ENCODE assay signal across 27 cellular contexts in genomic region chr2:112728029-112728362, GRCh38. TPM values are rescaled to one million over a fixed set of nuclear protein-coding genes. Genes with fewer than 3 reads are reported as not detected.
"Had no signal": no experiment of that assay in that cellular context is flagged by ENCODE, and none has a peak within 500 bp of the region (broad histone marks: within the 10 kb centered on the region; RNA-seq: fewer than 3 reads in every experiment).

No MANE protein-coding gene starts in this region.

- H3K27ac Mint-ChIP-seq: activated naive CD4-positive, alpha-beta T cell treated with anti-CD3 and anti-CD28 coated beads, Interleukin-2, amount 50 U/mL, for 72 hours; activated T-helper 1 cell treated with anti-CD3 and anti-CD28 coated beads, Interleukin-12 subunit alpha, Interleukin-12 subunit beta, Interleukin-2, Interleukin-4 antibody, amounts not matched to agents 30 ng/mL and 10 ng/mL and 1 ng/mL, durations not matched to agents 14 hours and 24 hours and 36 hours; effector memory CD8-positive, alpha-beta T cell; stimulated activated naive B cell treated with anti-CD40 and anti-IgM and Interleukin-4, amounts not matched to agents 10 μg/mL and 1 μg/mL and 100 μg/mL, for 72 hours had no signal

- H3K4me3 ChIP-seq: adrenal gland, cardiac muscle cell, spleen had no signal

- H3K27me3 ChIP-seq: adrenal gland, cardiac muscle cell, spleen had no signal

- DNase-seq: activated CD4-positive, alpha-beta T cell treated with anti-CD3 and anti-CD28 coated beads for 1 hour; activated CD4-positive, alpha-beta T cell treated with anti-CD3 and anti-CD28 coated beads, Interleukin-2, amount 50 U/mL, for 4 hours; activated gamma-delta T cell treated with Interleukin-2 at 50 U/mL for 16 hours; activated T-cell treated with anti-CD3 and anti-CD28 coated beads for 4 hours; effector memory CD8-positive, alpha-beta T cell; foreskin melanocyte; glutamatergic neuron; hippocampal formation; left cardiac atrium; naive thymus-derived CD8-positive, alpha-beta T cell; nucleus accumbens; retina; stimulated activated CD4-positive, alpha-beta T cell treated with anti-CD3 and anti-CD28 coated beads, Interleukin-4, amount 100 ng/mL, for 4 hours; stimulated activated naive B cell treated with anti-CD40 and anti-IgM and Interleukin-4, amounts not matched to agents 10 μg/mL and 1 μg/mL and 100 μg/mL, for 72 hours; WERI-Rb-1 had no signal

- ATAC-seq: activated naive CD4-positive, alpha-beta T cell treated with anti-CD3 and anti-CD28 coated beads, Interleukin-2, amount 50 U/mL, for 72 hours; effector memory CD8-positive, alpha-beta T cell; left cardiac atrium; naive thymus-derived CD8-positive, alpha-beta T cell; stimulated activated naive B cell treated with anti-CD40 and anti-IgM and Interleukin-4, amounts not matched to agents 10 μg/mL and 1 μg/mL and 100 μg/mL, for 72 hours had no signal

- H3K9me3 Mint-ChIP-seq: activated naive CD4-positive, alpha-beta T cell treated with anti-CD3 and anti-CD28 coated beads, Interleukin-2, amount 50 U/mL, for 72 hours; activated T-helper 1 cell treated with anti-CD3 and anti-CD28 coated beads, Interleukin-12 subunit alpha, Interleukin-12 subunit beta, Interleukin-2, Interleukin-4 antibody, amounts not matched to agents 30 ng/mL and 10 ng/mL and 1 ng/mL, durations not matched to agents 14 hours and 24 hours and 36 hours; effector memory CD8-positive, alpha-beta T cell; naive thymus-derived CD8-positive, alpha-beta T cell; stimulated activated naive B cell treated with anti-CD40 and anti-IgM and Interleukin-4, amounts not matched to agents 10 μg/mL and 1 μg/mL and 100 μg/mL, for 72 hours had no signal

- H3K36me3 ChIP-seq: adrenal gland, cardiac muscle cell, spleen, WERI-Rb-1 had no signal

- H3K9me3 ChIP-seq: adrenal gland, spleen had no signal

- H3K4me3 Mint-ChIP-seq: activated T-helper 1 cell treated with anti-CD3 and anti-CD28 coated beads, Interleukin-12 subunit alpha, Interleukin-12 subunit beta, Interleukin-2, Interleukin-4 antibody, amounts not matched to agents 30 ng/mL and 10 ng/mL and 1 ng/mL, durations not matched to agents 14 hours and 24 hours and 36 hours; effector memory CD8-positive, alpha-beta T cell; naive thymus-derived CD8-positive, alpha-beta T cell; stimulated activated naive B cell treated with anti-CD40 and anti-IgM and Interleukin-4, amounts not matched to agents 10 μg/mL and 1 μg/mL and 100 μg/mL, for 72 hours had no signal

- H3K36me3 Mint-ChIP-seq: activated naive CD4-positive, alpha-beta T cell treated with anti-CD3 and anti-CD28 coated beads, Interleukin-2, amount 50 U/mL, for 72 hours; naive thymus-derived CD8-positive, alpha-beta T cell; stimulated activated naive B cell treated with anti-CD40 and anti-IgM and Interleukin-4, amounts not matched to agents 10 μg/mL and 1 μg/mL and 100 μg/mL, for 72 hours had no signal

- H3K27ac ChIP-seq: adrenal gland, cardiac muscle cell, epithelial cell of prostate, spleen, WERI-Rb-1 had no signal

- FAIRE-seq: islet of Langerhans had no signal

RNA-seq across cellular contexts. Expression of gene NT5DC4, which starts 7.2 kb away (rescaled TPM):
- total RNA-seq: activated naive CD4-positive, alpha-beta T cell treated with anti-CD3 and anti-CD28 coated beads, Interleukin-2, amount 50 U/mL, for 72 hours; activated T-helper 1 cell treated with anti-CD3 and anti-CD28 coated beads, Interleukin-12 subunit alpha, Interleukin-12 subunit beta, Interleukin-2, Interleukin-4 antibody, amounts not matched to agents 30 ng/mL and 10 ng/mL and 1 ng/mL, durations not matched to agents 14 hours and 24 hours and 36 hours; cardiac muscle cell; dermis microvascular lymphatic vessel endothelial cell; left cardiac atrium; lower leg skin; mesenteric fat pad; naive thymus-derived CD8-positive, alpha-beta T cell; T-helper 1 cell treated with Interleukin-12 subunit alpha and Interleukin-12 subunit beta and Interleukin-4 antibody, amounts not matched to agents 30 ng/mL and 1 ng/mL, for 36 hours; ureter had no signal
- polyA plus RNA-seq: cardiac muscle cell; naive thymus-derived CD8-positive, alpha-beta T cell had no signal

RNA-seq across cellular contexts. Expression of gene CKAP2L, which starts 36.4 kb away (rescaled TPM):
- total RNA-seq: mesenteric fat pad; naive thymus-derived CD8-positive, alpha-beta T cell had no signal
- polyA plus RNA-seq: naive thymus-derived CD8-positive, alpha-beta T cell had no signal

RNA-seq across cellular contexts. Expression of gene IL1A, which starts 56.3 kb away (rescaled TPM):
- total RNA-seq: cardiac muscle cell; dermis microvascular lymphatic vessel endothelial cell; left cardiac atrium; mesenteric fat pad; naive thymus-derived CD8-positive, alpha-beta T cell had no signal
- polyA plus RNA-seq: cardiac muscle cell; naive thymus-derived CD8-positive, alpha-beta T cell had no signal
